In genomic region chr9:97299809-97300414, GRCh38 we compare ENCODE assay signal across 22 cellular contexts. TPM values are rescaled to one million over a fixed set of nuclear protein-coding genes. Genes with fewer than 3 reads are reported as not detected.
DNase-seq lines count a peak whose midpoint lies in the region; ATAC-seq, FAIRE-seq and TF ChIP-seq lines count a peak whose summit lies in the region.
"Had no signal": no experiment of that assay in that cellular context is flagged by ENCODE, and none has a peak within 500 bp of the region (broad histone marks: within the 10 kb centered on the region; RNA-seq: fewer than 3 reads in every experiment).

No MANE protein-coding gene starts in this region.

- in situ Hi-C loops in GM13977 (cut with MboI; ENCODE audit: low pct_unique_long_range_greater_than_20kb, low sequenced_read_pairs, unreplicated experiment) (no loop called here), GM12878 (cut with MboI) (no loop called here)

- H3K79me2 ChIP-seq in GM12878 (ENCODE audit: control insufficient read depth, insufficient read depth, low read length) = no peaks in the 10 kb centered on the region
- H3K79me2 ChIP-seq: parathyroid adenoma had no signal

- FAIRE-seq in GM12878 (lab: Jason Lieb, UNC) = peak; percentile 97

- H3K27me3 ChIP-seq in GM12878 (replicated peaks in 1 of 2; ENCODE audit: control insufficient read depth in 2 of 2, insufficient read depth in 2 of 2, low read length in 1 of 2) = no peaks in the 10 kb centered on the region; a peak in 2 of 4 replicates
- H3K27me3 ChIP-seq in WERI-Rb-1 (ENCODE audit: insufficient read depth, low read depth, severe bottlenecking) = no peaks in the 10 kb centered on the region
- no peaks in the 10 kb centered on the region for H3K27me3 ChIP-seq in A673 (replicated peaks; ENCODE audit: insufficient read depth, low read depth, low read length, poor library complexity)
- H3K27me3 ChIP-seq: spleen, stomach, uterus had no signal

- no peak for TF ChIP-seq CTCF in GM13977 (IDR thresholded peaks at IDR 0.05; ENCODE audit: extremely low read depth, insufficient read depth, missing control alignments)
- TF ChIP-seq CTCF in GM20000 (IDR thresholded peaks at IDR 0.05; ENCODE audit: extremely low read depth, missing control alignments) = no peak
- TF ChIP-seq CTCF in GM12878 (IDR thresholded peaks at IDR 0.05 in 2 of 3, conservative IDR thresholded peaks at IDR 0.05 in 1 of 3; ENCODE audit: control insufficient read depth in 2 of 3, extremely low read depth in 1 of 3, insufficient read depth in 1 of 3, low read depth in 3 of 3, low read length in 3 of 3) = no peak
- no peak for TF ChIP-seq CTCF in WERI-Rb-1 (IDR thresholded peaks at IDR 0.05; ENCODE audit: low read depth, low read length)
- no peak for TF ChIP-seq CTCF in A673 (conservative IDR thresholded peaks at IDR 0.05; ENCODE audit: low read depth, low read length)

- no peak overlapping the region for H2AFZ ChIP-seq in GM12878 (ENCODE audit: control insufficient read depth, low read depth, low read length)
- H2AFZ ChIP-seq: parathyroid adenoma had no signal

- TF ChIP-seq RAD21 in GM12878 (IDR thresholded peaks at IDR 0.05; ENCODE audit: insufficient read depth, low read depth, low read length) = no peak

- peak; percentile 65 for DNase-seq in GM13977 (ENCODE audit: low spot score)
- peak; percentile 53 for DNase-seq in GM20000 (ENCODE audit: low spot score)
- peak; percentile 35 for DNase-seq in GM12878 (ENCODE audit: low read depth, low spot score)
- no peak for DNase-seq in HT-29 (ENCODE audit: low spot score)
- DNase-seq in WERI-Rb-1 = no peak
- no peak for DNase-seq in A673 (ENCODE audit: low spot score)
- DNase-seq: activated B cell treated with CpG ODN at 0.5 μM for 24 hours; activated effector memory CD4-positive, alpha-beta T cell treated with anti-CD3 and anti-CD28 coated beads, Interleukin-2, amount 50 U/mL, for 16 hours; amniotic stem cell; cerebellar nuclear complex; COR-L47; foreskin melanocyte; HFFc6; left ventricle myocardium inferior; NCI-H1105; spleen; stomach; uterus had no signal

- H3K4me3 ChIP-seq in GM12878 = no peak overlapping the region
- no peak overlapping the region for H3K4me3 ChIP-seq in WERI-Rb-1 (ENCODE audit: low read depth, low read length)
- H3K4me3 ChIP-seq in A673 (ENCODE audit: low read depth, low read length, poor library complexity, severe bottlenecking) = no peak overlapping the region
- H3K4me3 ChIP-seq: left ventricle myocardium inferior, spleen, stomach, uterus had no signal

- H3K36me3 ChIP-seq in GM12878 (ENCODE audit: control insufficient read depth in 2 of 2, insufficient read depth in 2 of 2, low read length in 1 of 2) = no peaks in the 10 kb centered on the region
- no peaks in the 10 kb centered on the region; the same call in 1 of the 2 replicates for H3K36me3 ChIP-seq in WERI-Rb-1
- no peaks in the 10 kb centered on the region for H3K36me3 ChIP-seq in A673 (ENCODE audit: insufficient read depth, low read length, poor library complexity, severe bottlenecking)
- H3K36me3 ChIP-seq: uterus had no signal

- no peak for TF ChIP-seq POLR2A in GM12878 (IDR thresholded peaks at IDR 0.05; ENCODE audit: low read depth, low read length)

- no peaks in the 10 kb centered on the region for H4K20me1 ChIP-seq in GM12878 (ENCODE audit: control insufficient read depth, insufficient read depth)

- 0 out of 2 replicates have a peak overlapping the region, but pooled peaks have one; percentile 28 for H3K4me2 ChIP-seq in GM12878 (ENCODE audit: control insufficient read depth, insufficient read depth)

- RAD21 ChIA-PET in GM12878 (lab: Charles Lee; ENCODE audit: unreplicated experiment) = no interaction called here

- no TSS peak for BruUV-seq in GM12878 (replicated peaks; lab: Mats Ljungman, UMichigan)
- BruUV-seq in A673 (replicated peaks; lab: Mats Ljungman, UMichigan) = no TSS peak

- CTCF ChIA-PET in GM12878 (lab: Yijun Ruan, JAX) = interaction anchor here (1.0 kb wide), 1 partner anchor 15 kb away, joined by 3 read pairs; no protein-coding TSS in a partner anchor
- CTCF ChIA-PET in A673 (lab: Charles Lee) = no interaction called here

- POLR2A ChIA-PET in GM12878 (lab: Charles Lee) = interaction anchor here (1.1 kb wide), 1 partner anchor 68 kb away, joined by 3 read pairs; no protein-coding TSS in a partner anchor
- POLR2A ChIA-PET in A673 (lab: Charles Lee; ENCODE audit: low non-redundant PET) = no interaction called here

- peaks cover 9% of the 10 kb centered on the region; the same call in 2 of the 3 replicates for H3K9me3 ChIP-seq in GM12878 (replicated peaks; ENCODE audit: control insufficient read depth, insufficient read depth, low read length)
- peaks cover 2% of the 10 kb centered on the region for H3K9me3 ChIP-seq in WERI-Rb-1 (ENCODE audit: severe bottlenecking)
- H3K9me3 ChIP-seq in A673 (ENCODE audit: low read depth, low read length, poor library complexity, severe bottlenecking) = no peaks in the 10 kb centered on the region

- H3K4me1 ChIP-seq in GM12878 (ENCODE audit: control insufficient read depth, insufficient read depth, low read length) = peaks cover 4% of the 10 kb centered on the region; the same call in 1 of the 2 replicates
- H3K4me1 ChIP-seq in A673 (ENCODE audit: insufficient read depth, low read length, poor library complexity, severe bottlenecking) = no peaks in the 10 kb centered on the region
- H3K4me1 ChIP-seq: parathyroid adenoma, stomach, uterus had no signal

- H3K27ac ChIP-seq in GM12878 (ENCODE audit: control insufficient read depth, insufficient read depth) (no peak overlapping the region), WERI-Rb-1 (no peak overlapping the region), A673 (ENCODE audit: low read depth, low read length, poor library complexity, severe bottlenecking) (no peak overlapping the region)
- H3K27ac ChIP-seq: HL-60, left ventricle myocardium inferior, parathyroid adenoma, spleen, stomach, uterus had no signal

- WGBS in GM12878 (ENCODE audit: insufficient coverage, insufficient replicate concordance, low lambda C conversion rate, missing lambda C conversion rate) = 5% methylated on average over 2 of the region's 2 CpGs

- no peak for TF ChIP-seq EP300 in GM12878 (IDR thresholded peaks at IDR 0.05; ENCODE audit: borderline replicate concordance in 1 of 2, control insufficient read depth in 1 of 2, low read depth in 2 of 2, low read length in 2 of 2)

- intact Hi-C loops in GM12878 (cut with micrococcal nuclease; ENCODE audit: unreplicated experiment) (no loop called here), A673 (cut with micrococcal nuclease; ENCODE audit: unreplicated experiment) (no loop called here)

- no peak overlapping the region for H3K9ac ChIP-seq in GM12878 (ENCODE audit: control insufficient read depth, insufficient read depth, low read length)
- H3K9ac ChIP-seq: parathyroid adenoma had no signal

- SMC1A ChIA-PET in GM12878 (lab: Charles Lee; ENCODE audit: uncharacterized antibody, unreplicated experiment) = interaction anchor here (0.6 to 1.0 kb wide), 3 partner anchors 69 to 443 kb away, joined by 3 to 4 read pairs (median 3); no protein-coding TSS in a partner anchor

- ATAC-seq in HG03095 (IDR thresholded peaks at IDR 0.05; ENCODE audit: unreplicated experiment) = peak; percentile 90
- peak; percentile 91 for ATAC-seq in GM12878
- no peak for ATAC-seq in HG03139 (IDR thresholded peaks at IDR 0.05; ENCODE audit: unreplicated experiment)

TF ChIP-seq in GM12878, 131 proteins besides CTCF, POLR2A, EP300 and RAD21 (continues in another document):
- TF ChIP-seq ZBTB4 (CRISPR knock-in tag; IDR thresholded peaks at IDR 0.05) (0 out of 2 replicates have a peak, but pooled peaks have one; percentile 27), RB1 (IDR thresholded peaks at IDR 0.05; ENCODE audit: borderline replicate concordance) (no peak), IKZF2 (IDR thresholded peaks at IDR 0.05) (peak in 1 of 2 experiments; percentile 22; a peak in 1 of 4 replicates)

RNA-seq across cellular contexts. Expression of gene CCDC180, which starts 7.5 kb away (rescaled TPM):
- total RNA-seq in GM12878 (2013; cell fraction: nucleolus; rRNA removed) = 0.92 and 2.0 TPM in 2 replicates
- total RNA-seq in GM12878 (2014; rRNA removed) (0.49 and 0.51 TPM in 2 replicates), GM12878 (2014; rRNA removed; fragmentation: Illumina TruSeq; extraction: Trizol) (0.94 and 1.1 TPM in 2 replicates), GM12878 (2021) (0.31 and 0.35 TPM in 2 replicates), A673 (2021) (0.34 and 0.66 TPM in 2 replicates)
- polyA plus RNA-seq in GM12878 (2011; ENCODE audit: low read depth) = 0.09 TPM
- polyA plus RNA-seq in GM12878 (2011; rRNA removed) (0.43 and 0.81 TPM in 2 replicates), GM12878 (2014; fragmentation: Illumina TruSeq; extraction: Trizol) (0.46 and 0.53 TPM in 2 replicates), GM12878 (2014; fragmentation: Nextera tagmentation; extraction: Ambion mirVana) (under 1 TPM; 0.77 to 0.82 TPM), GM12878 (2014; rRNA removed) (0.65 and 1.1 TPM in 2 replicates), GM12878 (2016; fragmentation: Nextera tagmentation; extraction: Ambion mirVana) (under 1 TPM; 0.37 to 0.60 TPM)
- 0.15 and 0.17 TPM in 2 replicates for polyA plus RNA-seq in GM12878 (2011; cell fraction: cytosol; rRNA removed)
- 1.8 and 2.5 TPM in 2 replicates for polyA plus RNA-seq in GM12878 (2011; cell fraction: nucleus; rRNA removed)
- 0.20 TPM in 1 of 2 replicates, not detected in the other for polyA plus RNA-seq in GM12878 (2012)
- 0.44 and 1.6 TPM in 2 replicates for polyA minus RNA-seq in GM12878 (2011; rRNA and poly(A)+ RNA removed)
- 0.52 TPM in 1 of 2 replicates, not detected in the other for polyA minus RNA-seq in GM12878 (2011; cell fraction: cytosol; rRNA and poly(A)+ RNA removed)
- 1.3 and 2.5 TPM in 2 replicates for polyA minus RNA-seq in GM12878 (2011; cell fraction: nucleus; rRNA and poly(A)+ RNA removed)
- total RNA-seq in HT-29 (2014; rRNA removed; shearing (Covaris generic)) = 0.13 TPM in 1 of 2 replicates, not detected in the other

Comparison
In these comparisons a context has a peak if more than half of its experiments do, and no peak if none do; other contexts are left out.
1. DNase-seq: peak in GM13977 (single experiment), GM20000 (single experiment) and GM12878 (single experiment); none in HT-29 (single experiment), WERI-Rb-1 (single experiment) and A673 (single experiment).